Comparison of ENCODE assay signal across 16 cellular contexts in the genomic region with DNA sequence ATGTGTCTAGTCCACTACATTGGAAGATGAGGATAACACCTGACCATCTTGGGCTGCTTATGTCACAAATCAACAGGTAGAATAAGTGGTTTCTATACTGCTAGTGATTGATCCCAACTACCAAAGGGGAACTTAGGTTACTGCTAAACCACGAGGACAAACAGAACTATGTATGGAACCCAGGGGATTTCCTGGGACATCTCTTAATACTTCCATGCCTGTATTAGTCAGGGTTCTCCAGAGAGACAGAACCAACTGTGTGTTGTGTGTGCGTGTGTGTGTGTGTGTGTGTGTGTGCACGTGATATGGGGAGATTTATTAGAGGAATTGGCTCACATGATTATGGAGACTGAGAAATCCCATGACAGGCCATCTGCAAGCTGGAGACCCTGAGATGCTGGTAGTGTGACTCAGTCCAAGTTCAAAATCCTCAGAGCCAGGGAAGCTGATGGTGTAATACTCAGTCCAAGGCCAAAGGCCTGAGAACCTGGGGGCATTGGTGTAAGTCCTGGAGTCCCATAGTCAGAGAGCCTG. TPM values are rescaled to one million over a fixed set of nuclear protein-coding genes. Genes with fewer than 3 reads are reported as not detected.
DNase-seq lines count a peak whose midpoint lies in the region; ATAC-seq, FAIRE-seq and TF ChIP-seq lines count a peak whose summit lies in the region.
"Had no signal": no experiment of that assay in that cellular context is flagged by ENCODE, and none has a peak within 500 bp of the region (broad histone marks: within the 10 kb centered on the region; RNA-seq: fewer than 3 reads in every experiment).

No MANE protein-coding gene starts in this region.

- H2AFZ ChIP-seq in hepatocyte: no peak overlapping the region

- H3K79me2 ChIP-seq in hepatocyte: no peaks in the 10 kb centered on the region

- no peaks in the 10 kb centered on the region for H3K9me3 Mint-ChIP-seq in activated CD8-positive, alpha-beta memory T cell treated with anti-CD3 and anti-CD28 coated beads, Interleukin-2, amount 10 ng/mL, durations not matched to agents 7 days and 5 days (ENCODE audit: low read depth)
- H3K9me3 Mint-ChIP-seq: activated CD8-positive, alpha-beta T cell treated with anti-CD3 and anti-CD28 coated beads for 36 hours; brain had no signal

- DNase-seq in activated CD8-positive, alpha-beta memory T cell treated with anti-CD3 and anti-CD28 coated beads for 24 hours: peak; percentile 4
- DNase-seq in activated CD8-positive, alpha-beta memory T cell treated with anti-CD3 and anti-CD28 coated beads, Interleukin-2, amount 10 ng/mL, durations not matched to agents 7 days and 5 days: no peak
- DNase-seq in astrocyte of the spinal cord (ENCODE audit: low read depth, low spot score) (peak; percentile 19), hepatocyte (ENCODE audit: low spot score) (peak; percentile 45), HuH-7 (ENCODE audit: low spot score) (no peak), NCI-H748 (lab: John Stamatoyannopoulos, UW; ENCODE audit: unreplicated experiment) (no peak), D721Med (ENCODE audit: insufficient read length, low spot score) (no peak), HTR-8/SVneo (ENCODE audit: insufficient read length, low spot score) (no peak)
- DNase-seq: activated CD8-positive, alpha-beta T cell treated with anti-CD3 and anti-CD28 coated beads for 36 hours; activated effector memory CD4-positive, alpha-beta T cell treated with anti-CD3 and anti-CD28 coated beads, Interleukin-2, amount 50 U/mL, for 16 hours; left colon; NK-92 treated with Interleukin-12 subunit alpha and Interleukin-12 subunit beta, amount 100 ng/mL, for 24 hours; SIG-M5; stimulated activated naive CD4-positive, alpha-beta T cell had no signal

- ATAC-seq in activated CD8-positive, alpha-beta memory T cell treated with anti-CD3 and anti-CD28 coated beads, Interleukin-2, amount 10 ng/mL, durations not matched to agents 7 days and 5 days: no peak
- ATAC-seq: activated CD8-positive, alpha-beta T cell treated with anti-CD3 and anti-CD28 coated beads for 36 hours; left colon had no signal

- H3K27ac Mint-ChIP-seq in activated CD8-positive, alpha-beta memory T cell treated with anti-CD3 and anti-CD28 coated beads, Interleukin-2, amount 10 ng/mL, durations not matched to agents 7 days and 5 days: no peak overlapping the region
- H3K27ac Mint-ChIP-seq: activated CD8-positive, alpha-beta T cell treated with anti-CD3 and anti-CD28 coated beads for 36 hours; brain had no signal

- H3K4me2 ChIP-seq in hepatocyte: no peak overlapping the region

- no peaks in the 10 kb centered on the region for H3K27me3 ChIP-seq in hepatocyte

- CTCF ChIA-PET in activated CD8-positive, alpha-beta memory T cell treated with anti-CD3 and anti-CD28 coated beads, Interleukin-2, amount 10 ng/mL, durations not matched to agents 7 days and 5 days (lab: Charles Lee): interaction anchor here (0.7 to 7.2 kb wide), 4 partner anchors 13 to 420 kb away, joined by 3 to 123 read pairs (median 4); no protein-coding TSS in a partner anchor

- 50% methylated on average over 3 of the region's 3 CpGs for WGBS in hepatocyte (ENCODE audit: low lambda C conversion rate, missing lambda C conversion rate)

- H3K4me3 ChIP-seq in astrocyte of the spinal cord (ENCODE audit: low read depth, low read length): no peak overlapping the region
- no peak overlapping the region for H3K4me3 ChIP-seq in hepatocyte

- no peak overlapping the region for H3K4me3 Mint-ChIP-seq in activated CD8-positive, alpha-beta memory T cell treated with anti-CD3 and anti-CD28 coated beads, Interleukin-2, amount 10 ng/mL, durations not matched to agents 7 days and 5 days
- H3K4me3 Mint-ChIP-seq: activated CD8-positive, alpha-beta T cell treated with anti-CD3 and anti-CD28 coated beads for 36 hours; brain had no signal

- peaks cover 5% of the 10 kb centered on the region for H3K4me1 Mint-ChIP-seq in activated CD8-positive, alpha-beta memory T cell treated with anti-CD3 and anti-CD28 coated beads, Interleukin-2, amount 10 ng/mL, durations not matched to agents 7 days and 5 days
- H3K4me1 Mint-ChIP-seq: brain had no signal

- peak overlapping the region; percentile 65 for H3K27ac ChIP-seq in hepatocyte
- H3K27ac ChIP-seq: 22Rv1 had no signal

- H4K20me1 ChIP-seq in hepatocyte (ENCODE audit: insufficient read depth, poor library complexity, severe bottlenecking): no peaks in the 10 kb centered on the region

- FAIRE-seq in D721Med (lab: Jason Lieb, UNC): no peak
- FAIRE-seq in HTR-8/SVneo (lab: Jason Lieb, UNC): no peak

- H3K36me3 Mint-ChIP-seq in activated CD8-positive, alpha-beta memory T cell treated with anti-CD3 and anti-CD28 coated beads, Interleukin-2, amount 10 ng/mL, durations not matched to agents 7 days and 5 days: no peaks in the 10 kb centered on the region
- H3K36me3 Mint-ChIP-seq: brain had no signal

- H3K4me1 ChIP-seq in hepatocyte (ENCODE audit: insufficient read depth): no peaks in the 10 kb centered on the region

- in situ Hi-C loops in astrocyte of the spinal cord (cut with HindIII; ENCODE audit: low sequenced_read_pairs): no loop called here

- H3K36me3 ChIP-seq in hepatocyte (replicated peaks; ENCODE audit: insufficient read depth, low read depth): no peaks in the 10 kb centered on the region

- TF ChIP-seq CTCF in astrocyte of the spinal cord (IDR thresholded peaks at IDR 0.05; ENCODE audit: low read depth, low read length) (no peak), hepatocyte (IDR thresholded peaks at IDR 0.05; ENCODE audit: poor library complexity) (no peak), D721Med (IDR thresholded peaks at IDR 0.05; ENCODE audit: insufficient read depth, missing control alignments) (no peak)

- no peaks in the 10 kb centered on the region for H3K9me2 ChIP-seq in hepatocyte (replicated peaks; ENCODE audit: insufficient read depth)

- no peaks in the 10 kb centered on the region for H3K27me3 Mint-ChIP-seq in activated CD8-positive, alpha-beta memory T cell treated with anti-CD3 and anti-CD28 coated beads, Interleukin-2, amount 10 ng/mL, durations not matched to agents 7 days and 5 days
- H3K27me3 Mint-ChIP-seq: activated CD8-positive, alpha-beta T cell treated with anti-CD3 and anti-CD28 coated beads for 36 hours had no signal

- no peaks in the 10 kb centered on the region for H3K9me3 ChIP-seq in hepatocyte (ENCODE audit: low read depth)

RNA-seq across cellular contexts. Expression of a gene that starts 16.2 kb away (rescaled TPM):
- total RNA-seq in activated CD8-positive, alpha-beta memory T cell treated with anti-CD3 and anti-CD28 coated beads, Interleukin-2, amount 10 ng/mL, durations not matched to agents 7 days and 5 days: 10 to 100 TPM; 42.3 to 67.5 TPM
- total RNA-seq in hepatocyte: 36.1 and 38.7 TPM in 2 replicates
- polyA plus RNA-seq in hepatocyte: 28.7 and 31.9 TPM in 2 replicates

RNA-seq across cellular contexts. Expression of a gene that starts 26.4 kb away (rescaled TPM):
- not detected for total RNA-seq in activated CD8-positive, alpha-beta memory T cell treated with anti-CD3 and anti-CD28 coated beads, Interleukin-2, amount 10 ng/mL, durations not matched to agents 7 days and 5 days
- total RNA-seq in hepatocyte: 1.2 and 1.3 TPM in 2 replicates
- polyA plus RNA-seq in hepatocyte: 2.0 and 2.3 TPM in 2 replicates
- total RNA-seq: activated CD8-positive, alpha-beta T cell treated with anti-CD3 and anti-CD28 coated beads for 36 hours had no signal

Comparison
In these comparisons a context has a peak if more than half of its experiments do, and no peak if none do; other contexts are left out.
1. DNase-seq: peak in activated CD8-positive, alpha-beta memory T cell treated with anti-CD3 and anti-CD28 coated beads for 24 hours (single experiment), astrocyte of the spinal cord (single experiment) and hepatocyte (single experiment); none in activated CD8-positive, alpha-beta memory T cell treated with anti-CD3 and anti-CD28 coated beads, Interleukin-2, amount 10 ng/mL, durations not matched to agents 7 days and 5 days (single experiment), HuH-7 (single experiment), NCI-H748 (single experiment), D721Med (single experiment) and HTR-8/SVneo (single experiment).